In the genomic region with DNA sequence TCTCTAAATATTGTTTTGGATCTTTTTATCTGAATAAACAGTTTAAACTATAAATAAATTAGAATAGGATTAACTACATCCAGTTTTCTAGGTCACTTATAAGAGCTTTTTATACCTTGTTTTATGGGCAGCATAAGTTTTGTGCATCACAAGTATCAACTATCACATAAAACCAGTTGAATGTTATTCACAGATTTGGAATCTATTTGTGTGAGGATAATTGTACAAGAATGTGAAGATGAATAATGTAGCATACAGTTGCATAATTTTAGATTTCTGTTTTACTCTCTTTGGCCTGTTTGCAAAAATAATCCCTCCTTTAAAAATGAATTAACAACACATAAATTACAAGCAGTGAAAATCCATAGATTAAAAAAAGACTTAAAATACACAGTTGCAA, we compare ENCODE assay signal across 16 cellular contexts.
"Had no signal": no experiment of that assay in that cellular context is flagged by ENCODE, and none has a peak within 500 bp of the region (broad histone marks: within the 10 kb centered on the region; RNA-seq: fewer than 3 reads in every experiment).

No MANE protein-coding gene starts in this region.

- H3K4me3 ChIP-seq: esophagus squamous epithelium, stomach, thyroid gland had no signal

- H3K9me3 ChIP-seq: esophagus squamous epithelium, stomach, thyroid gland had no signal

- H3K4me1 ChIP-seq: stomach had no signal

- H3K9me3 Mint-ChIP-seq: activated naive CD4-positive, alpha-beta T cell treated with anti-CD3 and anti-CD28 coated beads for 36 hours; activated T-helper 17 cell treated with anti-CD3 and anti-CD28 coated beads, Interleukin-2, amount 50 U/mL, for 72 hours; central memory CD8-positive, alpha-beta T cell; endodermal cell; naive thymus-derived CD4-positive, alpha-beta T cell; T-helper 1 cell treated with Interleukin-12 subunit alpha and Interleukin-12 subunit beta and Interleukin-4 antibody, amounts not matched to agents 30 μg/mL and 1 μg/mL, for 36 hours; WTC11 had no signal

- H3K4me1 Mint-ChIP-seq: activated T-helper 17 cell treated with anti-CD3 and anti-CD28 coated beads, Interleukin-2, amount 50 U/mL, for 72 hours; central memory CD8-positive, alpha-beta T cell; endodermal cell; naive thymus-derived CD4-positive, alpha-beta T cell; WTC11 had no signal

- DNase-seq: activated CD4-positive, alpha-beta T cell treated with anti-CD3 and anti-CD28 coated beads for 48 hours; activated naive CD4-positive, alpha-beta T cell treated with anti-CD3 and anti-CD28 coated beads for 36 hours; dermis blood vessel endothelial cell; endodermal cell; esophagus squamous epithelium; hippocampal formation; naive thymus-derived CD4-positive, alpha-beta T cell; posterior cingulate gyrus; small intestine; stomach; thyroid gland had no signal

- H3K27me3 Mint-ChIP-seq: activated T-helper 17 cell treated with anti-CD3 and anti-CD28 coated beads, Interleukin-2, amount 50 U/mL, for 72 hours; central memory CD8-positive, alpha-beta T cell; naive thymus-derived CD4-positive, alpha-beta T cell had no signal

- H3K27me3 ChIP-seq: esophagus squamous epithelium, stomach, thyroid gland had no signal

- FAIRE-seq: small intestine, urothelium cell line had no signal

- H3K4me3 Mint-ChIP-seq: activated naive CD4-positive, alpha-beta T cell treated with anti-CD3 and anti-CD28 coated beads for 36 hours; activated T-helper 17 cell treated with anti-CD3 and anti-CD28 coated beads, Interleukin-2, amount 50 U/mL, for 72 hours; central memory CD8-positive, alpha-beta T cell; endodermal cell; naive thymus-derived CD4-positive, alpha-beta T cell; T-helper 1 cell treated with Interleukin-12 subunit alpha and Interleukin-12 subunit beta and Interleukin-4 antibody, amounts not matched to agents 30 μg/mL and 1 μg/mL, for 36 hours; WTC11 had no signal

- H3K27ac Mint-ChIP-seq: activated naive CD4-positive, alpha-beta T cell treated with anti-CD3 and anti-CD28 coated beads for 36 hours; activated T-helper 17 cell treated with anti-CD3 and anti-CD28 coated beads, Interleukin-2, amount 50 U/mL, for 72 hours; endodermal cell; naive thymus-derived CD4-positive, alpha-beta T cell; T-helper 1 cell treated with Interleukin-12 subunit alpha and Interleukin-12 subunit beta and Interleukin-4 antibody, amounts not matched to agents 30 μg/mL and 1 μg/mL, for 36 hours; WTC11 had no signal

- H3K36me3 Mint-ChIP-seq: WTC11 had no signal

- H3K36me3 ChIP-seq: thyroid gland had no signal

- H3K27ac ChIP-seq: esophagus squamous epithelium, stomach, thyroid gland had no signal

- ATAC-seq: activated T-helper 17 cell treated with anti-CD3 and anti-CD28 coated beads, Interleukin-2, amount 50 U/mL, for 72 hours; naive thymus-derived CD4-positive, alpha-beta T cell; WTC11 had no signal
